Comparison of ENCODE assay signal across 14 cellular contexts in the genomic region with DNA sequence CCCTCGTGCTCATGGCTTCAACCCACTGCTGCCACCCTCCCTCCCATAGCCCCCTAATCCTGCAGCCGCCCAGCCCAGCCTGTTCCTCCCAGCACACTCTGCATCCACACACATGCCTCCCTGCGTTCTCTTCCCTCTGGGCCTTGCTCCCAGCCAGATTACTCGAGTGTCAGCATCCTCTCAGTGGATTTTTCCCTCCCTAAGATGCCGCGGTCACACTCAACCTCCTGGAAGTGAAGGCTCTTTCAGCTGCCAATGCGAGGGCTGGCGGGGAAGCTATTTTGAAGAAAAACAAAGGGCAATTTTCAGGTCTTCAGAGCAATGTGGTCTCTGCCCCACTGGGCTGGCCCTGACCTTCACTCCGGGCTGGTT. TPM values are rescaled to one million over a fixed set of nuclear protein-coding genes. Genes with fewer than 3 reads are reported as not detected.
DNase-seq lines count a peak whose midpoint lies in the region; ATAC-seq, FAIRE-seq and TF ChIP-seq lines count a peak whose summit lies in the region.
"Had no signal": no experiment of that assay in that cellular context is flagged by ENCODE, and none has a peak within 500 bp of the region (broad histone marks: within the 10 kb centered on the region; RNA-seq: fewer than 3 reads in every experiment).

No MANE protein-coding gene starts in this region.

- TF ChIP-seq RAD21 in HepG2 (CRISPR knock-in tag; IDR thresholded peaks at IDR 0.05), result no peak

- in situ Hi-C loops in HepG2 (cut with HindIII; ENCODE audit: extremely low pct_ligation_motif_present, low pct_unique_long_range_greater_than_20kb), result no loop called here

- H3K4me2 ChIP-seq in DND-41 (ENCODE audit: insufficient read depth, low read length), result no peak overlapping the region
- no peak overlapping the region for H3K4me2 ChIP-seq in OCI-LY7 (ENCODE audit: low read length)
- peak overlapping the region; percentile 8; the same call in 1 of the 2 replicates for H3K4me2 ChIP-seq in HepG2 (ENCODE audit: low read depth, low read length)
- H3K4me2 ChIP-seq: A549 had no signal

- H2AFZ ChIP-seq in DND-41 (ENCODE audit: low read depth, low read length) (no peak overlapping the region), OCI-LY7 (ENCODE audit: low read length) (no peak overlapping the region), HepG2 (ENCODE audit: low read length) (no peak overlapping the region)
- H2AFZ ChIP-seq: GM23248 had no signal

- H3K36me3 ChIP-seq in DND-41 (ENCODE audit: insufficient read depth, low read length) (no peaks in the 10 kb centered on the region), OCI-LY7 (ENCODE audit: insufficient read depth, low read length) (no peaks in the 10 kb centered on the region), HepG2 (replicated peaks in 1 of 2; ENCODE audit: control insufficient read depth in 1 of 2, insufficient read depth in 2 of 2, low read length in 2 of 2) (no peaks in the 10 kb centered on the region)
- H3K36me3 ChIP-seq: BE2C had no signal

- H3K27ac ChIP-seq in DND-41 (ENCODE audit: low read length) (no peak overlapping the region), OCI-LY7 (ENCODE audit: low read depth, low read length, poor library complexity, severe bottlenecking) (peak overlapping the region; percentile 81), HepG2 (ENCODE audit: extremely low read length, insufficient read depth, low read length) (no peak overlapping the region)
- H3K27ac ChIP-seq: A549, GM23248 had no signal

- intact Hi-C loops in OCI-LY7 (cut with micrococcal nuclease; ENCODE audit: unreplicated experiment), result no loop called here
- intact Hi-C loops in HepG2 (cut with micrococcal nuclease; ENCODE audit: unreplicated experiment), result no loop called here

- H3K9me3 ChIP-seq in DND-41 (ENCODE audit: insufficient read depth, low read length, severe bottlenecking) (no peaks in the 10 kb centered on the region), OCI-LY7 (ENCODE audit: low read length) (no peaks in the 10 kb centered on the region), HepG2 (ENCODE audit: low read length) (no peaks in the 10 kb centered on the region)
- H3K9me3 ChIP-seq: A549, BE2C had no signal

- no TSS peak for BruUV-seq in OCI-LY7 (replicated peaks; lab: Mats Ljungman, UMichigan)
- BruUV-seq in HepG2 (replicated peaks; lab: Mats Ljungman, UMichigan), result no TSS peak

- H4K20me1 ChIP-seq in DND-41 (ENCODE audit: insufficient read depth, low read length) (no peaks in the 10 kb centered on the region), OCI-LY7 (ENCODE audit: insufficient read depth, low read length) (no peaks in the 10 kb centered on the region), HepG2 (ENCODE audit: insufficient read depth, low read length) (no peaks in the 10 kb centered on the region)

- H3K4me3 ChIP-seq in DND-41 (ENCODE audit: low read depth in 1 of 2, low read length in 2 of 2) (no peak overlapping the region), OCI-LY7 (ENCODE audit: low read depth, low read length, poor library complexity, severe bottlenecking) (no peak overlapping the region), HepG2 (replicated peaks in 1 of 3; ENCODE audit: insufficient read depth in 1 of 3, low read depth in 2 of 3, low read length in 3 of 3) (no peak overlapping the region)
- H3K4me3 ChIP-seq: A549, GM23248 had no signal

- FAIRE-seq in HepG2 (lab: Jason Lieb, UNC), result no peak
- FAIRE-seq: A549, H54 had no signal

- no peaks in the 10 kb centered on the region for H3K27me3 ChIP-seq in DND-41 (ENCODE audit: insufficient read depth, low read length, poor library complexity)
- H3K27me3 ChIP-seq in HepG2 (ENCODE audit: control insufficient read depth in 1 of 2, insufficient read depth in 2 of 2, low read length in 2 of 2), result no peaks in the 10 kb centered on the region
- H3K27me3 ChIP-seq: BE2C had no signal

- TF ChIP-seq POLR2A in HepG2 (IDR thresholded peaks at IDR 0.05; ENCODE audit: insufficient read depth in 1 of 2, low read depth in 2 of 2, low read length in 2 of 2), result no peak

- ATAC-seq in DND-41 (ENCODE audit: insufficient read depth, low read depth) (0 out of 3 replicates have a peak, but pooled peaks have one; percentile 9), HepG2 (peak; percentile 13)
- ATAC-seq: CD8-positive, alpha-beta T cell had no signal

- TF ChIP-seq CTCF in DND-41 (IDR thresholded peaks at IDR 0.05; ENCODE audit: borderline replicate concordance, extremely low read depth, low read length, poor library complexity, severe bottlenecking), result no peak
- TF ChIP-seq CTCF in OCI-LY7 (conservative IDR thresholded peaks at IDR 0.05; ENCODE audit: low read length), result no peak
- TF ChIP-seq CTCF in HepG2 (CRISPR knock-in tag; IDR thresholded peaks at IDR 0.05), result no peak

- H3K9ac ChIP-seq in DND-41 (ENCODE audit: low read depth, low read length), result no peak overlapping the region
- no peak overlapping the region for H3K9ac ChIP-seq in HepG2 (ENCODE audit: insufficient read depth, low read depth, low read length)
- H3K9ac ChIP-seq: GM23248 had no signal

- no peaks in the 10 kb centered on the region for H3K9me2 ChIP-seq in OCI-LY7 (ENCODE audit: insufficient read depth, low read length)

- CTCF ChIA-PET in OCI-LY7 (lab: Charles Lee; ENCODE audit: unreplicated experiment) (no interaction called here), HepG2 (lab: Yijun Ruan, JAX; ENCODE audit: low intra/inter-chr PET ratio, low total read pairs) (no interaction called here)

- 42% methylated on average over 9 of the region's 9 CpGs for WGBS in HepG2 (ENCODE audit: low lambda C conversion rate)

- H3K79me2 ChIP-seq in DND-41 (ENCODE audit: insufficient read depth, low read length), result no peaks in the 10 kb centered on the region
- H3K79me2 ChIP-seq in OCI-LY7 (ENCODE audit: insufficient read depth, low read depth, low read length), result no peaks in the 10 kb centered on the region
- H3K79me2 ChIP-seq in HepG2 (ENCODE audit: insufficient read depth, low read length), result no peaks in the 10 kb centered on the region

- POLR2A ChIA-PET in OCI-LY7 (lab: Charles Lee) (interaction anchor here (1.5 kb wide), 1 partner anchor 37 kb away, joined by 3 read pairs; no protein-coding TSS in a partner anchor), HepG2 (lab: Yijun Ruan, JAX) (no interaction called here)

- TF ChIP-seq EP300 in HepG2 (IDR thresholded peaks at IDR 0.05; ENCODE audit: low read depth in 2 of 2, low read length in 2 of 2), result no peak
- no peak for TF ChIP-seq EP300 in HepG2 (CRISPR knock-in tag; IDR thresholded peaks at IDR 0.05; ENCODE audit: borderline replicate concordance)

- no peak for DNase-seq in DND-41
- DNase-seq in OCI-LY7 (ENCODE audit: low spot score), result no peak
- no peak for DNase-seq in HepG2 (ENCODE audit: low spot score)
- DNase-seq in stimulated activated naive CD4-positive, alpha-beta T cell (lab: John Stamatoyannopoulos, UW), result no peak
- DNase-seq in NCI-H2081 treated with DMSO at 0.1 percent for 48 hours (lab: John Stamatoyannopoulos, UW), result no peak
- DNase-seq in SIG-M5 treated with dmso at 0.1 percent for 504 hours (lab: John Stamatoyannopoulos, UW; ENCODE audit: unreplicated experiment), result no peak
- DNase-seq: BE2C; CD8-positive, alpha-beta T cell; COR-L47; GM23248 had no signal

- H3K4me1 ChIP-seq in DND-41 (ENCODE audit: insufficient read depth, low read length), result no peaks in the 10 kb centered on the region
- peaks cover 68% of the 10 kb centered on the region for H3K4me1 ChIP-seq in OCI-LY7 (ENCODE audit: insufficient read depth, low read length, poor library complexity, severe bottlenecking)
- peaks cover 33% of the 10 kb centered on the region for H3K4me1 ChIP-seq in HepG2 (ENCODE audit: insufficient read depth, low read length)
- H3K4me1 ChIP-seq: A549 had no signal

RNA-seq across cellular contexts. Expression of gene CACNG5, which starts 23.2 kb away (rescaled TPM):
- total RNA-seq in OCI-LY7 (2014; rRNA removed; shearing (Covaris generic)), result not detected in 2 replicates
- total RNA-seq in OCI-LY7 (2022) (not detected in 2 replicates), HepG2 (2016; rRNA removed; fragmentation: Illumina TruSeq; extraction: Trizol) (not detected in 2 replicates)
- not detected in 2 replicates for total RNA-seq in HepG2 (2016; cell fraction: cytosol; rRNA removed; fragmentation: Illumina TruSeq; extraction: Trizol; ENCODE audit: low read depth)
- not detected in 2 replicates for total RNA-seq in HepG2 (2016; cell fraction: insoluble cytoplasmic fraction; rRNA removed; fragmentation: Illumina TruSeq; extraction: Trizol)
- total RNA-seq in HepG2 (2016; cell fraction: membrane; rRNA removed; fragmentation: Illumina TruSeq; extraction: Trizol), result not detected in 2 replicates
- total RNA-seq in HepG2 (2016; cell fraction: nucleus; rRNA removed; fragmentation: Illumina TruSeq; extraction: Trizol), result not detected in 2 replicates
- polyA plus RNA-seq in HepG2 (2011; rRNA removed), result not detected in 2 replicates
- polyA plus RNA-seq in HepG2 (2011; cell fraction: cytosol; rRNA removed), result not detected in 2 replicates
- polyA plus RNA-seq in HepG2 (2011; cell fraction: nucleus; rRNA removed), result not detected in 2 replicates
- not detected in 2 replicates for polyA plus RNA-seq in HepG2 (2012)
- polyA plus RNA-seq in HepG2 (2016; cell fraction: cytosol; fragmentation: Illumina TruSeq; extraction: Trizol; ENCODE audit: low read depth), result not detected in 2 replicates
- polyA plus RNA-seq in HepG2 (2016; cell fraction: insoluble cytoplasmic fraction; fragmentation: Illumina TruSeq; extraction: Trizol; ENCODE audit: low read depth), result not detected in 2 replicates
- not detected in 2 replicates for polyA plus RNA-seq in HepG2 (2016; cell fraction: membrane; fragmentation: Illumina TruSeq; extraction: Trizol; ENCODE audit: low read depth)
- polyA plus RNA-seq in HepG2 (2016; cell fraction: nucleus; fragmentation: Illumina TruSeq; extraction: Trizol; ENCODE audit: insufficient read depth, low read depth), result not detected in 2 replicates
- not detected in 2 replicates for polyA minus RNA-seq in HepG2 (2011; rRNA and poly(A)+ RNA removed; ENCODE audit: low replicate concordance)
- polyA minus RNA-seq in HepG2 (2011; cell fraction: cytosol; rRNA and poly(A)+ RNA removed), result not detected in 2 replicates
- not detected in 2 replicates for polyA minus RNA-seq in HepG2 (2011; cell fraction: nucleus; rRNA and poly(A)+ RNA removed)
- total RNA-seq: CD8-positive, alpha-beta T cell; GM23248 had no signal
- polyA plus RNA-seq: AG04450, CD14-positive monocyte, GM23248 had no signal
